In the genomic region with DNA sequence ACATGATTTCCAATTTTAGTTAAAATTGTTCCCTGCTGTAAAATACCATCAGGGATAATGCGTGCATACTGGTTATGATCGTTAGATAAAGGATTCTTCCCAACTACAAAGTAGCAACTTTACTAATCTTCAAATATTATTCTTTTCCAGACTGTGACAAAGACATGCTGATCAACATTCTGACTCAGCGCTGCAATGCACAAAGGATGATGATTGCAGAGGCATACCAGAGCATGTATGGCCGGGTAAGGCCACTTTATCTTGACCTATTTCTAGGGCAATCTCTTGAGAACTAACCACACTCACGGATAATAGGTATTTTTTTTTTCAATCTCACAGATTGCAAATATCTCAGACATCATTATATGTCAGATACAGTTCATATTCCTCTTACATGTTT, we compare ENCODE assay signal across 21 cellular contexts. TPM values are rescaled to one million over a fixed set of nuclear protein-coding genes. Genes with fewer than 3 reads are reported as not detected.
DNase-seq lines count a peak whose midpoint lies in the region; ATAC-seq, FAIRE-seq and TF ChIP-seq lines count a peak whose summit lies in the region.
"Had no signal": no experiment of that assay in that cellular context is flagged by ENCODE, and none has a peak within 500 bp of the region (broad histone marks: within the 10 kb centered on the region; RNA-seq: fewer than 3 reads in every experiment).

No MANE protein-coding gene starts in this region.

- no peak overlapping the region for H3K4me2 ChIP-seq in keratinocyte (ENCODE audit: control insufficient read depth, extremely low read depth, insufficient read depth, low read depth, low read length)

- H3K36me3 ChIP-seq in MG63: no peaks in the 10 kb centered on the region
- H3K36me3 ChIP-seq in brain microvascular endothelial cell (replicated peaks): no peaks in the 10 kb centered on the region
- H3K36me3 ChIP-seq in keratinocyte (ENCODE audit: control insufficient read depth in 2 of 2, extremely low read depth in 1 of 2, insufficient read depth in 2 of 2, low read length in 2 of 2): no peaks in the 10 kb centered on the region
- no peaks in the 10 kb centered on the region for H3K36me3 ChIP-seq in WERI-Rb-1
- H3K36me3 ChIP-seq: lower lobe of right lung had no signal

- H3K79me2 ChIP-seq in keratinocyte (ENCODE audit: control insufficient read depth, insufficient read depth, low read length): no peaks in the 10 kb centered on the region

- peaks cover 5% of the 10 kb centered on the region; the same call in 1 of the 2 replicates for H3K9me3 ChIP-seq in MG63
- no peaks in the 10 kb centered on the region for H3K9me3 ChIP-seq in keratinocyte (ENCODE audit: control insufficient read depth, low read depth, low read length)
- H3K9me3 ChIP-seq in WERI-Rb-1 (ENCODE audit: severe bottlenecking): no peaks in the 10 kb centered on the region
- H3K9me3 ChIP-seq: Caco-2, lower lobe of right lung had no signal

- dilution Hi-C loops in keratinocyte (cut with MboI; ENCODE audit: extremely low pct_ligation_motif_present, low sequenced_read_pairs): no loop called here

- no peak overlapping the region for H3K4me3 ChIP-seq in MG63
- H3K4me3 ChIP-seq in brain microvascular endothelial cell (ENCODE audit: low read depth, low read length): no peak overlapping the region
- no peak overlapping the region for H3K4me3 ChIP-seq in keratinocyte (ENCODE audit: control insufficient read depth in 2 of 3, extremely low read depth in 1 of 3, insufficient read depth in 2 of 3, low read depth in 1 of 3, low read length in 3 of 3)
- H3K4me3 ChIP-seq in WERI-Rb-1 (ENCODE audit: low read depth, low read length): no peak overlapping the region
- H3K4me3 ChIP-seq: GM12878, lower lobe of right lung had no signal

- H3K27ac ChIP-seq in brain microvascular endothelial cell (peak overlapping the region; percentile 99), keratinocyte (ENCODE audit: control insufficient read depth, insufficient read depth, low read length) (no peak overlapping the region), WERI-Rb-1 (no peak overlapping the region)
- H3K27ac ChIP-seq: lower lobe of right lung, VCaP had no signal

- no peak for ATAC-seq in GM19452 (IDR thresholded peaks at IDR 0.05; ENCODE audit: unreplicated experiment)
- ATAC-seq in HG03045 (IDR thresholded peaks at IDR 0.05; ENCODE audit: unreplicated experiment): no peak
- ATAC-seq: activated CD8-positive, alpha-beta T cell treated with anti-CD3 and anti-CD28 coated beads, Interleukin-2, amount 10 ng/mL, durations not matched to agents 7 days and 5 days; GM12878; lower lobe of right lung; T-cell had no signal

- no peak overlapping the region for H2AFZ ChIP-seq in keratinocyte (ENCODE audit: control insufficient read depth, low read length)

- H3K4me1 ChIP-seq in keratinocyte (ENCODE audit: control insufficient read depth, extremely low read depth, insufficient read depth, low read length): peaks cover 18% of the 10 kb centered on the region
- H3K4me1 ChIP-seq: Caco-2, lower lobe of right lung had no signal

- H3K9me1 ChIP-seq in keratinocyte (ENCODE audit: control insufficient read depth, extremely low read depth, insufficient read depth, low read length): no peaks in the 10 kb centered on the region

- peak; percentile 70 for FAIRE-seq in keratinocyte (lab: Jason Lieb, UNC)
- FAIRE-seq: endometrium, GM12878 had no signal

- TF ChIP-seq CTCF in brain microvascular endothelial cell (IDR thresholded peaks at IDR 0.05; ENCODE audit: low read depth, low read length, missing control alignments) (no peak), keratinocyte (optimal IDR thresholded peaks at IDR 0.05 in 1 of 3, IDR thresholded peaks at IDR 0.05 in 1 of 3, conservative IDR thresholded peaks at IDR 0.05 in 1 of 3; ENCODE audit: extremely low read depth in 1 of 3, insufficient read depth in 2 of 3, low read length in 3 of 3) (no peak), WERI-Rb-1 (IDR thresholded peaks at IDR 0.05; ENCODE audit: low read depth, low read length) (no peak)

- H3K27me3 ChIP-seq in MG63 (no peaks in the 10 kb centered on the region), brain microvascular endothelial cell (replicated peaks) (no peaks in the 10 kb centered on the region), keratinocyte (ENCODE audit: control insufficient read depth, extremely low read depth, insufficient read depth, low read length) (no peaks in the 10 kb centered on the region), WERI-Rb-1 (ENCODE audit: insufficient read depth, low read depth, severe bottlenecking) (no peaks in the 10 kb centered on the region)

- DNase-seq in EH (ENCODE audit: low read depth) (peak; percentile 86), MG63 (peak; percentile 5), brain microvascular endothelial cell (peak; percentile 96), keratinocyte (ENCODE audit: low read depth, low spot score) (no peak), WERI-Rb-1 (no peak), activated gamma-delta T cell (lab: John Stamatoyannopoulos, UW) (no peak)
- DNase-seq: activated CD8-positive, alpha-beta T cell treated with anti-CD3 and anti-CD28 coated beads, Interleukin-2, amount 10 ng/mL, durations not matched to agents 7 days and 5 days; activated naive CD8-positive, alpha-beta T cell treated with anti-CD3 and anti-CD28 coated beads, Interleukin-2, amount 10 ng/mL, durations not matched to agents 7 days and 5 days; Caco-2; Kasumi-1; lower lobe of right lung; NCI-H1436; NCI-H345; small intestine; T-cell had no signal

- H4K20me1 ChIP-seq in keratinocyte (ENCODE audit: control insufficient read depth, extremely low read depth, insufficient read depth, low read length): no peaks in the 10 kb centered on the region

- in situ Hi-C loops in brain microvascular endothelial cell (cut with HindIII; ENCODE audit: low pct_ligation_motif_present, low sequenced_read_pairs): no loop called here

- no peak overlapping the region for H3K9ac ChIP-seq in keratinocyte (ENCODE audit: control insufficient read depth, extremely low read depth, insufficient read depth, low read length)

RNA-seq across cellular contexts. Expression of a gene that starts 47.0 kb away (rescaled TPM):
- total RNA-seq in MG63 (2014; rRNA removed; shearing (Covaris generic); ENCODE audit: low replicate concordance): not detected in 2 replicates
- 0.05 to 0.15 TPM in 2 of 3 replicates, not detected in the other for polyA plus RNA-seq in keratinocyte
- not detected for polyA plus RNA-seq in keratinocyte (2011; ENCODE audit: low read depth)
- polyA plus RNA-seq in keratinocyte (2011; cell fraction: cytosol; rRNA removed): not detected in 2 replicates
- polyA plus RNA-seq in keratinocyte (2011; cell fraction: nucleus; rRNA removed): 0.14 and 0.16 TPM in 2 replicates
- polyA plus RNA-seq in keratinocyte (2012; ENCODE audit: low replicate concordance): not detected in 2 replicates
- not detected in 3 replicates for polyA minus RNA-seq in keratinocyte
- polyA minus RNA-seq in keratinocyte (2011; cell fraction: cytosol; rRNA and poly(A)+ RNA removed): not detected
- polyA minus RNA-seq in keratinocyte (2011; cell fraction: nucleus; rRNA and poly(A)+ RNA removed): not detected in 2 replicates
- total RNA-seq: activated CD8-positive, alpha-beta T cell treated with anti-CD3 and anti-CD28 coated beads, Interleukin-2, amount 10 ng/mL, durations not matched to agents 7 days and 5 days; activated naive CD8-positive, alpha-beta T cell treated with anti-CD3 and anti-CD28 coated beads, Interleukin-2, amount 10 ng/mL, durations not matched to agents 7 days and 5 days; Caco-2; G401; GM12878; lower lobe of right lung; T-cell had no signal
- polyA plus RNA-seq: GM12878 had no signal

Comparison
In these comparisons a context has a peak if more than half of its experiments do, and no peak if none do; other contexts are left out.
1. DNase-seq: peak in EH (single experiment), MG63 (single experiment) and brain microvascular endothelial cell (single experiment); none in keratinocyte (single experiment), WERI-Rb-1 (single experiment) and activated gamma-delta T cell (single experiment).